Comparison of ENCODE assay signal across 1 cellular context in genomic region chr9:90517103-90517502, GRCh38.
TF ChIP-seq lines count a peak whose summit lies in the region.

No MANE protein-coding gene starts in this region.

TF ChIP-seq in SK-N-SH, 30 proteins besides CTCF, POLR2A, EP300 and RAD21 (continued from another document):
- no peak for TF ChIP-seq REST (IDR thresholded peaks at IDR 0.05; ENCODE audit: low read depth, low read length)
